ENCODE assay signal across 8 cellular contexts in the genomic region with DNA sequence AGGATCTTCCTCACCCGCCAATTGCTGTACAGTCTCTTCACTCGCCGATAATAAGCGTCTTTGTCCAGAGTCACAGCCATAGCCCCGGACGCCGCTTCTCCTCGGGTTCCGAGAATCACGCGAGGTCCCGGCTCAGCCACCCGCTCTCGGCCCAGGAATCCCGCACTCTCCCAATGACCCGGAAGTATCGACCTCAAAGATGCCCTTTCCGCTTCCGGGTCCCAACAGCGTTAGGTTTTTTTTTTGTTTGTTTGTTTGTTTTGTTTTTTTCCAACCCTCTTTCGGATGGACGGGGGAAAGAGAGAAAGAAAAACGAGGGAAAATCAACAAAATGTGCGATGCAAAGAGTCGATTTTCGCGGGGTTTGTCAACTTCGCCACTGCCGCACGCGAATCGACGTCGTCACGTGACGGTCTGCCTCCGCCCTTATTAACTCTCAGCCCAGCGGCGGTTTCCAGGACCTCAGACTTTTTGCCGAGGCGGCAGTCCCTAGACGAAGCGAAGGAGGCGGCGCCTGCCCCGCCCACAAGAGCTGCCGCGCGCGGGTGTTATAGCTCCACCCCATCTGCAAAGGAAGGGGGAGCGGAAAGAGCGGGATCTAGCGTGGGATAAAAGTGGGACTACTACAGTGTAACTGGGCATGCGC. TPM values are rescaled to one million over a fixed set of nuclear protein-coding genes. Genes with fewer than 3 reads are reported as not detected.
DNase-seq lines count a peak whose midpoint lies in the region; ATAC-seq, FAIRE-seq and TF ChIP-seq lines count a peak whose summit lies in the region.

SUPT16H (minus strand) TSS at position 172 of the 646 bp plus-strand sequence; CDS start at position 80, 92 bp downstream.

- TF ChIP-seq CTCF in H1 (IDR thresholded peaks at IDR 0.05; ENCODE audit: control extremely low read depth in 1 of 3, insufficient read depth in 1 of 3, low read depth in 1 of 3, low read length in 3 of 3): no peak

- POLR2A ChIA-PET in H1 (lab: Charles Lee; ENCODE audit: partially characterized antibody): interaction anchor here (0.6 to 2.2 kb wide), 21 partner anchors 9 to 169 kb away, joined by 3 to 15 read pairs (median 4); partner anchors contain the start of genes RAB2B and TOX4

- FAIRE-seq in HTR-8/SVneo (lab: Jason Lieb, UNC): no peak
- FAIRE-seq in H1 (lab: Jason Lieb, UNC): peak; percentile 66

- H4K8ac ChIP-seq in H1 (ENCODE audit: extremely low read depth, insufficient read depth, low read length): peak within 1 kb of the TSS; percentile 97; the same call in 1 of the 2 replicates
- peak within 1 kb of the TSS; percentile 84 for H4K8ac ChIP-seq in mesenchymal stem cell (ENCODE audit: low read length)

- H3K18ac ChIP-seq in H1 (ENCODE audit: extremely low read depth, low read length): peak within 1 kb of the TSS; percentile 44
- peak within 1 kb of the TSS; percentile 71 to 93 for H3K18ac ChIP-seq in mesenchymal stem cell (ENCODE audit: low read depth in 1 of 2, low read length in 2 of 2)

- H3K9ac ChIP-seq in H1 (replicated peaks in 1 of 4; ENCODE audit: extremely low read depth in 1 of 4, low read depth in 3 of 4, low read length in 3 of 4) (peak within 1 kb of the TSS; percentile 95 to 99 (median 97)), mesenchymal stem cell (ENCODE audit: low read length) (peak within 1 kb of the TSS; percentile 99)

- H2AFZ ChIP-seq in H1 (ENCODE audit: low read length) (peak within 1 kb of the TSS; percentile 91), mesenchymal stem cell (ENCODE audit: low read depth, low read length) (peak within 1 kb of the TSS; percentile 15)

- H4K91ac ChIP-seq in H1 (replicated peaks; ENCODE audit: insufficient read length, low read length) (peak within 1 kb of the TSS; percentile 36), mesenchymal stem cell (ENCODE audit: low read length) (peak within 1 kb of the TSS; percentile 77)

- no peak for TF ChIP-seq RAD21 in H1 (IDR thresholded peaks at IDR 0.05 in 1 of 2, conservative IDR thresholded peaks at IDR 0.05 in 1 of 2; ENCODE audit: low read depth in 2 of 2, low read length in 2 of 2)

- peaks cover 3 to 5% of the 10 kb centered on the region in 2 experiments for H4K20me1 ChIP-seq in H1 (replicated peaks in 1 of 2; ENCODE audit: control insufficient read depth in 1 of 2, insufficient read depth in 2 of 2, low read length in 2 of 2)

- H3K27ac ChIP-seq in H1 (ENCODE audit: low read depth, low read length) (peak within 1 kb of the TSS; percentile 94), mesenchymal stem cell (ENCODE audit: low read length, poor library complexity, severe bottlenecking) (peak within 1 kb of the TSS; percentile 83)

- no peak within 1 kb of the TSS for H3K14ac ChIP-seq in H1 (ENCODE audit: insufficient read length)
- peak within 1 kb of the TSS; percentile 50 to 73 for H3K14ac ChIP-seq in mesenchymal stem cell (ENCODE audit: low read length in 2 of 2)

- CTCF ChIA-PET in H1 (lab: Charles Lee; ENCODE audit: partially characterized antibody): interaction anchor here (0.6 kb wide), 1 partner anchor 478 kb away, joined by 3 read pairs; no protein-coding TSS in a partner anchor

- H3K4me3 ChIP-seq in H1 (ENCODE audit: extremely low read depth in 1 of 4, insufficient read depth in 2 of 4, low read depth in 3 of 4, low read length in 4 of 4) (peak within 1 kb of the TSS; percentile 98 to 100 (median 99)), mesenchymal stem cell (ENCODE audit: insufficient read depth in 1 of 2, low read depth in 1 of 2, low read length in 2 of 2) (peak within 1 kb of the TSS; percentile 85 to 92)

- no peak within 1 kb of the TSS for H2BK20ac ChIP-seq in H1 (ENCODE audit: low read length)

- H3K79me2 ChIP-seq in H1 (ENCODE audit: control insufficient read depth in 1 of 2, insufficient read depth in 2 of 2, low read length in 2 of 2): peaks cover 18 to 48% of the 10 kb centered on the region in 2 experiments

- H3K79me1 ChIP-seq in H1 (ENCODE audit: low read depth, low read length) (peaks cover 3% of the 10 kb centered on the region; the same call in 1 of the 2 replicates), mesenchymal stem cell (replicated peaks; ENCODE audit: low read length, poor library complexity, severe bottlenecking) (peaks cover 10% of the 10 kb centered on the region)

- peak; percentile 88 for ATAC-seq in GM21367 (IDR thresholded peaks at IDR 0.05; ENCODE audit: unreplicated experiment)

- H2AK5ac ChIP-seq in H1 (ENCODE audit: low read depth, low read length) (peak within 1 kb of the TSS; percentile 84; the same call in 1 of the 2 replicates), mesenchymal stem cell (ENCODE audit: low read length, severe bottlenecking) (peak within 1 kb of the TSS; percentile 75)

- H4K5ac ChIP-seq in H1 (ENCODE audit: insufficient read length, low read depth, low read length): peak within 1 kb of the TSS; percentile 25

- peak in 1 of 2 experiments; percentile 7; a peak in 1 of 3 replicates for TF ChIP-seq EP300 in H1 (IDR thresholded peaks at IDR 0.05; ENCODE audit: borderline replicate concordance in 1 of 2, low read depth in 2 of 2, low read length in 2 of 2)

- H2BK12ac ChIP-seq in H1 (ENCODE audit: low read depth, low read length): no peak within 1 kb of the TSS; the same call in 1 of the 2 replicates
- peak within 1 kb of the TSS in 1 of 2 experiments; percentile 6 for H2BK12ac ChIP-seq in mesenchymal stem cell (ENCODE audit: low read length in 2 of 2)

- H3K4me2 ChIP-seq in H1 (ENCODE audit: insufficient read depth in 1 of 2, low read depth in 2 of 2, low read length in 2 of 2) (peak within 1 kb of the TSS; percentile 74 to 96), mesenchymal stem cell (ENCODE audit: low read length, poor library complexity, severe bottlenecking) (peak within 1 kb of the TSS; percentile 85)

- WGBS in H1 (ENCODE audit: extremely low coverage in 1 of 2, insufficient coverage in 1 of 2, insufficient read length in 1 of 2, insufficient replicate concordance in 2 of 2, low coverage in 1 of 2, low lambda C conversion rate in 2 of 2, missing lambda C conversion rate in 1 of 2), 2 experiments: 1% methylated on average over 54 of the region's 54 CpGs; no CpG with 5 or more reads in 1 of the 2 experiments
- WGBS in mesenchymal stem cell: under 1% methylated on average over 51 of the region's 54 CpGs

- TF ChIP-seq POLR2A in H1 (IDR thresholded peaks at IDR 0.05; ENCODE audit: control extremely low read depth in 1 of 2, low read depth in 2 of 2, low read length in 2 of 2): peak; percentile 74 to 94

- H3K36me3 ChIP-seq in H1 (ENCODE audit: control insufficient read depth in 2 of 4, insufficient read depth in 4 of 4, low read length in 3 of 4) (peaks cover 4 to 31% (median 19%) of the 10 kb centered on the region in 4 experiments), mesenchymal stem cell (ENCODE audit: control insufficient read depth in 1 of 2, insufficient read depth in 2 of 2, low read depth in 1 of 2, low read length in 2 of 2) (peaks cover 18 to 29% of the 10 kb centered on the region in 2 experiments)

- H3K9me3 ChIP-seq in H1 (ENCODE audit: insufficient read depth in 2 of 2, low read depth in 1 of 2, low read length in 1 of 2): no peaks in the 10 kb centered on the region
- no peaks in the 10 kb centered on the region for H3K9me3 ChIP-seq in mesenchymal stem cell (ENCODE audit: control insufficient read depth, low read length)

- H3K4me1 ChIP-seq in H1 (replicated peaks in 1 of 4; ENCODE audit: control insufficient read depth in 3 of 4, insufficient read depth in 4 of 4, low read length in 3 of 4) (peaks cover 0 to 3% (median 0%) of the 10 kb centered on the region in 4 experiments; a peak in 3 of 7 replicates), mesenchymal stem cell (ENCODE audit: control insufficient read depth, insufficient read depth, low read depth, low read length) (peaks cover 5% of the 10 kb centered on the region)

- H2BK15ac ChIP-seq in H1 (ENCODE audit: low read length) (no peak within 1 kb of the TSS; the same call in 1 of the 2 replicates), mesenchymal stem cell (ENCODE audit: low read depth, poor library complexity, severe bottlenecking) (peak within 1 kb of the TSS; percentile 80)

- H3K23ac ChIP-seq in H1 (ENCODE audit: insufficient read length): no peak within 1 kb of the TSS
- H3K23ac ChIP-seq in mesenchymal stem cell (ENCODE audit: low read length in 2 of 2): no peak within 1 kb of the TSS

- H2BK5ac ChIP-seq in H1 (ENCODE audit: low read depth, low read length) (peak within 1 kb of the TSS; percentile 88), mesenchymal stem cell (ENCODE audit: low read depth, low read length, poor library complexity, severe bottlenecking) (peak within 1 kb of the TSS; percentile 47)

- H3K27me3 ChIP-seq in H1 (replicated peaks in 1 of 4; ENCODE audit: control insufficient read depth in 3 of 4, extremely low read depth in 1 of 4, insufficient read depth in 3 of 4, low read length in 3 of 4) (no peaks in the 10 kb centered on the region), mesenchymal stem cell (ENCODE audit: control insufficient read depth in 1 of 2, insufficient read depth in 1 of 2, low read length in 2 of 2) (no peaks in the 10 kb centered on the region)

- H3K4ac ChIP-seq in H1 (replicated peaks; ENCODE audit: insufficient read length, low read depth, low read length) (no peak within 1 kb of the TSS), mesenchymal stem cell (ENCODE audit: low read depth in 1 of 2, low read length in 2 of 2) (peak within 1 kb of the TSS; percentile 9 to 73)

- no peak within 1 kb of the TSS for H2BK120ac ChIP-seq in H1 (replicated peaks; ENCODE audit: low read depth, low read length)
- peak within 1 kb of the TSS; percentile 71 for H2BK120ac ChIP-seq in mesenchymal stem cell (ENCODE audit: low read depth, low read length)

- peak within 1 kb of the TSS; percentile 80 for H3K56ac ChIP-seq in H1 (replicated peaks; ENCODE audit: insufficient read length, low read depth, low read length)

- peaks cover 8% of the 10 kb centered on the region; the same call in 1 of the 2 replicates for H3K23me2 ChIP-seq in H1 (ENCODE audit: low read depth, low read length)

- DNase-seq in COLO829 (ENCODE audit: low spot score): peak; percentile 93
- peak; percentile 77 for DNase-seq in HTR-8/SVneo (ENCODE audit: insufficient read length, low spot score)
- peak; percentile 96 for DNase-seq in NOMO-1 treated with dmso at 0.1 percent for 144 hours (lab: John Stamatoyannopoulos, UW; ENCODE audit: unreplicated experiment)
- peak; percentile 74 to 87 (median 85) for DNase-seq in activated CD8-positive, alpha-beta memory T cell treated with anti-CD3 and anti-CD28 coated beads for 48 hours (ENCODE audit: low read depth in 2 of 3, low spot score in 2 of 3)
- DNase-seq in H1 (ENCODE audit: low read depth in 1 of 2, low spot score in 2 of 2): peak; percentile 92
- DNase-seq in mesenchymal stem cell: peak; percentile 98
- DNase-seq in stimulated activated CD8-positive, alpha-beta memory T cell treated with anti-CD3 and anti-CD28 coated beads, Interleukin-12 subunit alpha, Interleukin-12 subunit beta, amount 100 ng/mL, for 4 hours (ENCODE audit: low read depth): peak; percentile 88

RNA-seq across cellular contexts. Expression of gene SUPT16H, which starts in this region (rescaled TPM):
- total RNA-seq in H1 (2021; fragmentation: NEBNext Ultra II Directional; extraction: Animal tissue kit (Norgen Biotek cat#: 25700)): 201 and 209 TPM in 2 replicates
- 93.1 and 138 TPM in 2 replicates for polyA plus RNA-seq in H1 (2011; rRNA removed)
- polyA plus RNA-seq in H1 (2011; cell fraction: cytosol; rRNA removed): 133 TPM
- polyA plus RNA-seq in H1 (2011; cell fraction: nucleus; rRNA removed): 101 TPM
- polyA plus RNA-seq in H1 (2012, experiment 1 of 2): 170 to 199 TPM (median 181 TPM) in 4 replicates
- polyA plus RNA-seq in H1 (2012, experiment 2 of 2): 18.0 TPM
- polyA plus RNA-seq in H1 (2013, experiment 1 of 2): 138 TPM
- polyA plus RNA-seq in H1 (2013, experiment 2 of 2): 140 TPM
- 155 and 167 TPM in 2 replicates for polyA minus RNA-seq in H1 (2011; rRNA and poly(A)+ RNA removed)
- polyA minus RNA-seq in H1 (2011; cell fraction: cytosol; rRNA and poly(A)+ RNA removed): 84.6 TPM
- 119 TPM for polyA minus RNA-seq in H1 (2011; cell fraction: nucleus; rRNA and poly(A)+ RNA removed)
- 49.3 TPM for polyA plus RNA-seq in mesenchymal stem cell (2013, experiment 1 of 2)
- 48.4 TPM for polyA plus RNA-seq in mesenchymal stem cell (2013, experiment 2 of 2)

Comparison
In these comparisons a context has a peak if more than half of its experiments do, and no peak if none do; other contexts are left out.
1. Peak in every context shown above with its lines: DNase-seq, ATAC-seq, H3K4me3 ChIP-seq and H3K27ac ChIP-seq.